7 cellular contexts compared by ENCODE assay signal in genomic region chr17:47889734-47890529, GRCh38. TPM values are rescaled to one million over a fixed set of nuclear protein-coding genes. Genes with fewer than 3 reads are reported as not detected.
DNase-seq lines count a peak whose midpoint lies in the region; ATAC-seq and TF ChIP-seq lines count a peak whose summit lies in the region.

No MANE protein-coding gene starts in this region.

- DNase-seq in NCI-H1417 treated with DMSO at 0.1 percent for 48 hours (lab: John Stamatoyannopoulos, UW), result peak; percentile 18
- peak; percentile 87 to 94 for DNase-seq in activated naive CD4-positive, alpha-beta T cell treated with anti-CD3 and anti-CD28 coated beads, Interleukin-2, amount 50 U/mL, for 72 hours (ENCODE audit: low spot score in 2 of 2)
- peak; percentile 93 for DNase-seq in Right ventricle myocardium superior
- DNase-seq in prostate gland (ENCODE audit: low spot score), result peak; percentile 90
- peak; percentile 84 to 90 for DNase-seq in uterus

- H3K4me2 ChIP-seq in SU-DHL-6 (ENCODE audit: low read depth, low read length, poor library complexity, severe bottlenecking), result no peak overlapping the region

- no peak for TF ChIP-seq POLR2A in prostate gland (IDR thresholded peaks at IDR 0.05)
- no peak for TF ChIP-seq POLR2A in uterus (IDR thresholded peaks at IDR 0.05)

- H3K36me3 Mint-ChIP-seq in activated naive CD4-positive, alpha-beta T cell treated with anti-CD3 and anti-CD28 coated beads, Interleukin-2, amount 50 U/mL, for 72 hours, result no peaks in the 10 kb centered on the region

- H3K9me3 Mint-ChIP-seq in activated naive CD4-positive, alpha-beta T cell treated with anti-CD3 and anti-CD28 coated beads, Interleukin-2, amount 50 U/mL, for 72 hours, result no peaks in the 10 kb centered on the region

- WGBS in prostate gland, result 44% methylated on average over 11 of the region's 11 CpGs

- no peak overlapping the region for H2AFZ ChIP-seq in SU-DHL-6 (ENCODE audit: low read depth, low read length, severe bottlenecking)

- H4K20me1 ChIP-seq in SU-DHL-6 (ENCODE audit: low read depth, low read length), result no peaks in the 10 kb centered on the region

- H3K9ac ChIP-seq in SU-DHL-6 (ENCODE audit: low read length), result no peak overlapping the region

- no peaks in the 10 kb centered on the region for H3F3A ChIP-seq in SU-DHL-6 (ENCODE audit: insufficient read depth)

- H3K36me3 ChIP-seq in SU-DHL-6 (ENCODE audit: low read length), result no peaks in the 10 kb centered on the region
- no peaks in the 10 kb centered on the region for H3K36me3 ChIP-seq in prostate gland
- H3K36me3 ChIP-seq in uterus, result no peaks in the 10 kb centered on the region

- peak overlapping the region in 1 of 2 donors; percentile 77 for H3K27ac Mint-ChIP-seq in activated naive CD4-positive, alpha-beta T cell treated with anti-CD3 and anti-CD28 coated beads, Interleukin-2, amount 50 U/mL, for 72 hours

- H3K4me1 ChIP-seq in prostate gland (replicated peaks), result no peaks in the 10 kb centered on the region
- no peaks in the 10 kb centered on the region for H3K4me1 ChIP-seq in uterus

- no peaks in the 10 kb centered on the region for H3K9me3 ChIP-seq in SU-DHL-6 (ENCODE audit: insufficient read depth, low read length)
- H3K9me3 ChIP-seq in prostate gland, result no peaks in the 10 kb centered on the region
- H3K9me3 ChIP-seq in uterus, result no peaks in the 10 kb centered on the region

- ATAC-seq in GM18861 (IDR thresholded peaks at IDR 0.05; ENCODE audit: unreplicated experiment) (peak; percentile 49), Right ventricle myocardium superior (ENCODE audit: poor library complexity) (peak; percentile 94)
- peak; percentile 98 to 100 for ATAC-seq in activated naive CD4-positive, alpha-beta T cell treated with anti-CD3 and anti-CD28 coated beads, Interleukin-2, amount 50 U/mL, for 72 hours

- H3K4me3 ChIP-seq in SU-DHL-6 (ENCODE audit: insufficient read depth, low read length, poor library complexity, severe bottlenecking), result no peak overlapping the region
- H3K4me3 ChIP-seq in prostate gland, result no peak overlapping the region
- H3K4me3 ChIP-seq in uterus, result no peak overlapping the region

- TF ChIP-seq CTCF in SU-DHL-6 (IDR thresholded peaks at IDR 0.05; ENCODE audit: insufficient read depth, low read length, poor library complexity, severe bottlenecking), result peak; percentile 94
- peak; percentile 96 to 99 (median 96) for TF ChIP-seq CTCF in prostate gland (IDR thresholded peaks at IDR 0.05)
- peak; percentile 94 to 97 (median 94) for TF ChIP-seq CTCF in uterus (IDR thresholded peaks at IDR 0.05)

- no peaks in the 10 kb centered on the region for H3K9me2 ChIP-seq in SU-DHL-6 (replicated peaks; ENCODE audit: insufficient read depth, low read length)

- intact Hi-C loops in Right ventricle myocardium superior (cut with DNase I) (loop anchor here (2.0 kb wide), 1 partner anchor 47 kb away; no protein-coding TSS in a partner anchor), prostate gland (cut with DNase I) (loop anchor here (1.0 to 5.0 kb wide), 2 partner anchors 49 to 52 kb away; partner anchors contain the start of genes PNPO and SCRN2), uterus (cut with DNase I; ENCODE audit: low total_unique reads) (loop anchor here (2.0 kb wide), 1 partner anchor 49 kb away; the partner anchor contains the start of gene SCRN2)

- H3K79me2 ChIP-seq in SU-DHL-6 (ENCODE audit: insufficient read depth, low read length), result no peaks in the 10 kb centered on the region

- no peaks in the 10 kb centered on the region for H3K27me3 ChIP-seq in SU-DHL-6 (ENCODE audit: low read length)
- no peaks in the 10 kb centered on the region for H3K27me3 ChIP-seq in prostate gland (replicated peaks; ENCODE audit: insufficient read depth)
- H3K27me3 ChIP-seq in uterus, result no peaks in the 10 kb centered on the region

- H3K27ac ChIP-seq in SU-DHL-6 (ENCODE audit: low read depth, low read length), result no peak overlapping the region
- no peak overlapping the region for H3K27ac ChIP-seq in prostate gland
- H3K27ac ChIP-seq in uterus, result no peak overlapping the region

RNA-seq across cellular contexts. Expression of gene SP2, which starts 6.1 kb away (rescaled TPM):
- 10 to 100 TPM; 16.4 to 28.9 TPM for total RNA-seq in activated naive CD4-positive, alpha-beta T cell treated with anti-CD3 and anti-CD28 coated beads, Interleukin-2, amount 50 U/mL, for 72 hours
- total RNA-seq in Right ventricle myocardium superior (12.4 TPM), prostate gland (10 to 100 TPM; 15.2 to 15.8 TPM), uterus (10 to 100 TPM in 1 of 4 donors, 1 to 10 TPM in 2, under 1 TPM in 1; 0.88 to 18.7 (median 1.3) TPM)

RNA-seq across cellular contexts. Expression of gene SP6, which starts 39.0 kb away (rescaled TPM):
- under 1 TPM; 0.16 to 0.23 TPM for total RNA-seq in activated naive CD4-positive, alpha-beta T cell treated with anti-CD3 and anti-CD28 coated beads, Interleukin-2, amount 50 U/mL, for 72 hours
- 0.08 TPM for total RNA-seq in Right ventricle myocardium superior
- 1 to 10 TPM; 1.4 to 3.1 TPM for total RNA-seq in prostate gland
- 1 to 10 TPM in 2 of 4 donors, not detected in 2; 1.4 to 1.5 TPM for total RNA-seq in uterus

RNA-seq across cellular contexts. Expression of gene SCRN2, which starts 48.9 kb away (rescaled TPM):
- total RNA-seq in activated naive CD4-positive, alpha-beta T cell treated with anti-CD3 and anti-CD28 coated beads, Interleukin-2, amount 50 U/mL, for 72 hours, result 10 to 100 TPM; 30.9 to 34.8 TPM
- total RNA-seq in Right ventricle myocardium superior, result 24.2 TPM
- 10 to 100 TPM; 32.6 to 44.4 TPM for total RNA-seq in prostate gland
- 10 to 100 TPM; 12.4 to 80.7 (median 39.8) TPM for total RNA-seq in uterus

RNA-seq across cellular contexts. Expression of gene PNPO, which starts 51.4 kb away (rescaled TPM):
- 10 to 100 TPM; 38.3 to 40.0 TPM for total RNA-seq in activated naive CD4-positive, alpha-beta T cell treated with anti-CD3 and anti-CD28 coated beads, Interleukin-2, amount 50 U/mL, for 72 hours
- total RNA-seq in Right ventricle myocardium superior, result 28.2 TPM
- total RNA-seq in prostate gland, result 10 to 100 TPM; 37.3 to 55.2 TPM
- 10 to 100 TPM; 16.7 to 29.4 (median 17.4) TPM for total RNA-seq in uterus

RNA-seq across cellular contexts. Expression of gene LRRC46, which starts 58.5 kb away (rescaled TPM):
- total RNA-seq in activated naive CD4-positive, alpha-beta T cell treated with anti-CD3 and anti-CD28 coated beads, Interleukin-2, amount 50 U/mL, for 72 hours, result under 1 TPM; 0.46 to 0.60 TPM
- total RNA-seq in Right ventricle myocardium superior (0.19 TPM), prostate gland (1 to 10 TPM; 1.1 to 4.9 TPM), uterus (1 to 10 TPM in 2 of 4 donors, under 1 TPM in 2; 0.14 to 1.5 (median 0.76) TPM)

Comparison
In these comparisons a context has a peak if more than half of its experiments do, and no peak if none do; other contexts are left out.
1. ATAC-seq: peak in every context shown above with its lines; median percentile 99 in activated naive CD4-positive, alpha-beta T cell treated with anti-CD3 and anti-CD28 coated beads, Interleukin-2, amount 50 U/mL, for 72 hours; 94 in Right ventricle myocardium superior; 49 in GM18861.
2. DNase-seq: peak in every context shown above with its lines; median percentile 93 in Right ventricle myocardium superior; 90 in activated naive CD4-positive, alpha-beta T cell treated with anti-CD3 and anti-CD28 coated beads, Interleukin-2, amount 50 U/mL, for 72 hours; 90 in prostate gland; 87 in uterus; 18 in NCI-H1417 treated with DMSO at 0.1 percent for 48 hours.